Comparison of ENCODE assay signal across 24 cellular contexts in the genomic region with DNA sequence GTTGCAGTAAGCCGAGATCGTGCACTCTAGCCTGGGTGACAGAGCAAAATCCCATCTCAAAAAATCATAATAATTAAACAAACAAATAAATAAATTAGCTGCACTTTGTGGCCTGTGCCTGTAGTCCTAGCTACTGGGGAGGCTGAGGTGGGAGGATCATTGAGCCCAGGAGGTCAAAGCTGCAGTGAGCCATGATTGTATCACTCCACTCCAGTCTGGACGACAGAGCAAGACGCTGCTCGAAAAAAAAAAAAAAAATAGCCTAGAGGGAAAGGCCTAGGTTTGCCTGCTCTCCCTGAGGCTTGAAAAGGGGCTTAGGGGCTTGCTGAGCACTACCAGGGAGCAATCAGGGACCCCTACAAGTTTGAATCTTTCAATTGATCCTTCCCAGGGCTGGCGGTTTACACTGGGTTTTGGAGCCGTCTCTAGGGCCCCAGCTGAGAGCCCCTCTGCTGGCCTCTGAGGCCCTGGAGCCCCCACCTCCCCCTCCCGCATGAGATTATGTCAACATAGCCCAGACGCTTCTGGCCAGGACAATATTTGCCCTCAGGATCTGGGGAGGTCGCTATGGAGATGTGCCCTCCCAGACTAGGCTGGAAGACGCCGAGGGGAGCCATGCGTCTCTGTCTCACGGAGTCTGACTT. TPM values are rescaled to one million over a fixed set of nuclear protein-coding genes. Genes with fewer than 3 reads are reported as not detected.
A peak's percentile ranks its signal among the peaks of the same experiment; 100 is the strongest.
DNase-seq lines count a peak whose midpoint lies in the region; ATAC-seq and TF ChIP-seq lines count a peak whose summit lies in the region.
"Had no signal": no experiment of that assay in that cellular context is flagged by ENCODE, and none has a peak within 500 bp of the region (broad histone marks: within the 10 kb centered on the region; RNA-seq: fewer than 3 reads in every experiment).

No MANE protein-coding gene starts in this region.

- H3K9me3 Mint-ChIP-seq in natural killer cell, result no peaks in the 10 kb centered on the region
- H3K9me3 Mint-ChIP-seq: activated naive CD4-positive, alpha-beta T cell treated with anti-CD3 and anti-CD28 coated beads, Interleukin-2, amount 50 U/mL, for 72 hours; naive thymus-derived CD8-positive, alpha-beta T cell had no signal

- H3K4me3 ChIP-seq in H7 (ENCODE audit: insufficient read depth, low read depth, low read length), result no peak overlapping the region
- no peak overlapping the region for H3K4me3 ChIP-seq in mesenchymal stem cell (ENCODE audit: insufficient read depth in 1 of 2, low read depth in 1 of 2, low read length in 2 of 2)
- H3K4me3 ChIP-seq in heart right ventricle, result no peak overlapping the region
- H3K4me3 ChIP-seq: colonic mucosa, thyroid gland had no signal

- peaks cover 0 to 18% of the 10 kb centered on the region in 2 donors for H3K27me3 Mint-ChIP-seq in natural killer cell (ENCODE audit: low read depth in 2 of 2)

- peak overlapping the region; percentile 49 for H4K8ac ChIP-seq in mesenchymal stem cell (ENCODE audit: low read length)

- peak overlapping the region in 1 of 2 experiments; percentile 16 for H3K18ac ChIP-seq in mesenchymal stem cell (ENCODE audit: low read depth in 1 of 2, low read length in 2 of 2)

- H3K79me1 ChIP-seq in mesenchymal stem cell (replicated peaks; ENCODE audit: low read length, poor library complexity, severe bottlenecking), result no peaks in the 10 kb centered on the region

- no peak overlapping the region for H3K4me3 Mint-ChIP-seq in natural killer cell
- H3K4me3 Mint-ChIP-seq: naive thymus-derived CD8-positive, alpha-beta T cell had no signal

- H3K27me3 ChIP-seq in H7 (ENCODE audit: control insufficient read depth, insufficient read depth, low read length) (no peaks in the 10 kb centered on the region), mesenchymal stem cell (ENCODE audit: control insufficient read depth in 1 of 2, insufficient read depth in 1 of 2, low read length in 2 of 2) (peaks cover 29 to 37% of the 10 kb centered on the region in 2 experiments), heart right ventricle (peaks cover 0 to 13% (median 10%) of the 10 kb centered on the region in 7 donors)
- H3K27me3 ChIP-seq: colonic mucosa, thyroid gland had no signal

- H3K9me3 ChIP-seq in mesenchymal stem cell (ENCODE audit: control insufficient read depth, low read length), result no peaks in the 10 kb centered on the region
- H3K9me3 ChIP-seq in heart right ventricle, result no peaks in the 10 kb centered on the region
- H3K9me3 ChIP-seq: colonic mucosa, thyroid gland had no signal

- peak overlapping the region; percentile 15 for H2BK120ac ChIP-seq in mesenchymal stem cell (ENCODE audit: low read depth, low read length)

- no peak overlapping the region for H3K4me2 ChIP-seq in mesenchymal stem cell (ENCODE audit: low read length, poor library complexity, severe bottlenecking)

- H4K91ac ChIP-seq in mesenchymal stem cell (ENCODE audit: low read length), result no peak overlapping the region

- H3K4ac ChIP-seq in mesenchymal stem cell (ENCODE audit: low read depth in 1 of 2, low read length in 2 of 2), result no peak overlapping the region

- no peak overlapping the region for H2AK5ac ChIP-seq in mesenchymal stem cell (ENCODE audit: low read length, severe bottlenecking)

- ATAC-seq in heart right ventricle (no peak), natural killer cell (no peak)
- ATAC-seq: activated CD4-positive, CD25-positive, alpha-beta regulatory T cell treated with anti-CD3 and anti-CD28 coated beads, Interleukin-2, amount 50 U/mL, for 24 hours; activated naive CD4-positive, alpha-beta T cell treated with anti-CD3 and anti-CD28 coated beads, Interleukin-2, amount 50 U/mL, for 72 hours; naive thymus-derived CD8-positive, alpha-beta T cell; PC-3 had no signal

- no peak overlapping the region for H3K9ac ChIP-seq in mesenchymal stem cell (ENCODE audit: low read length)

- no peaks in the 10 kb centered on the region for H3K36me3 Mint-ChIP-seq in natural killer cell
- H3K36me3 Mint-ChIP-seq: activated naive CD4-positive, alpha-beta T cell treated with anti-CD3 and anti-CD28 coated beads, Interleukin-2, amount 50 U/mL, for 72 hours; naive thymus-derived CD8-positive, alpha-beta T cell had no signal

- H3K27ac Mint-ChIP-seq in natural killer cell, result no peak overlapping the region
- H3K27ac Mint-ChIP-seq: naive thymus-derived CD8-positive, alpha-beta T cell had no signal

- peak; percentile 27 for DNase-seq in COLO668 (lab: John Stamatoyannopoulos, UW; ENCODE audit: unreplicated experiment)
- peak; percentile 67 for DNase-seq in H7
- peak; percentile 49 to 63 for DNase-seq in SHP77 (lab: John Stamatoyannopoulos, UW)
- DNase-seq in mesenchymal stem cell, result peak; percentile 58
- DNase-seq in C1 segment of cervical spinal cord (lab: John Stamatoyannopoulos, UW), result no peak
- DNase-seq in heart right ventricle, result no peak
- no peak for DNase-seq in natural killer cell
- DNase-seq: colonic mucosa; hypothalamus; naive thymus-derived CD8-positive, alpha-beta T cell; NCI-H2029; NCI-H446 treated with DMSO at 0.1 percent for 48 hours; PC-3; posterior cingulate gyrus; stimulated activated CD4-positive, alpha-beta T cell treated with anti-CD3 and anti-CD28 coated beads, Interleukin-2, amount 100 ng/mL, for 24 hours; stimulated activated naive CD4-positive, alpha-beta T cell treated with Interleukin-2 at 50 U/mL for 16 hours; T1000; thyroid gland had no signal

- no peak overlapping the region for H3K14ac ChIP-seq in mesenchymal stem cell (ENCODE audit: low read length in 2 of 2)

- H3K36me3 ChIP-seq in H7 (replicated peaks; ENCODE audit: control insufficient read depth, insufficient read depth, low read length) (no peaks in the 10 kb centered on the region), mesenchymal stem cell (ENCODE audit: control insufficient read depth in 1 of 2, insufficient read depth in 2 of 2, low read depth in 1 of 2, low read length in 2 of 2) (no peaks in the 10 kb centered on the region), heart right ventricle (no peaks in the 10 kb centered on the region)
- H3K36me3 ChIP-seq: colonic mucosa, thyroid gland had no signal

- H2BK12ac ChIP-seq in mesenchymal stem cell (ENCODE audit: low read length in 2 of 2), result no peak overlapping the region

- no peak overlapping the region for H3K27ac ChIP-seq in mesenchymal stem cell (ENCODE audit: low read length, poor library complexity, severe bottlenecking)
- no peak overlapping the region for H3K27ac ChIP-seq in heart right ventricle
- H3K27ac ChIP-seq: colonic mucosa, thyroid gland had no signal

- H3K4me1 ChIP-seq in mesenchymal stem cell (ENCODE audit: control insufficient read depth, insufficient read depth, low read depth, low read length) (peaks cover 2% of the 10 kb centered on the region), heart right ventricle (no peaks in the 10 kb centered on the region)
- H3K4me1 ChIP-seq: colonic mucosa, thyroid gland had no signal

- H3K4me1 Mint-ChIP-seq in natural killer cell, result no peaks in the 10 kb centered on the region

- intact Hi-C loops in heart right ventricle (cut with DNase I), result no loop called here
- intact Hi-C loops in natural killer cell (cut with micrococcal nuclease), result no loop called here

- no peak overlapping the region for H2BK5ac ChIP-seq in mesenchymal stem cell (ENCODE audit: low read depth, low read length, poor library complexity, severe bottlenecking)

- peak overlapping the region; percentile 44 for H2AFZ ChIP-seq in mesenchymal stem cell (ENCODE audit: low read depth, low read length)

- H2BK15ac ChIP-seq in mesenchymal stem cell (ENCODE audit: low read depth, poor library complexity, severe bottlenecking), result no peak overlapping the region

- H3K23ac ChIP-seq in mesenchymal stem cell (ENCODE audit: low read length in 2 of 2), result no peak overlapping the region

- TF ChIP-seq CTCF in heart right ventricle (IDR thresholded peaks at IDR 0.05), result no peak
- no peak for TF ChIP-seq CTCF in natural killer cell (IDR thresholded peaks at IDR 0.05)

- WGBS in mesenchymal stem cell, result 17% methylated on average over 13 of the region's 14 CpGs
- 38 to 39% methylated on average over 14 of the region's 14 CpGs for whole genome bisulfite sequencing in heart right ventricle, 2 donors

RNA-seq across cellular contexts. Expression of a gene that starts 10.4 kb away (rescaled TPM):
- total RNA-seq in H7 (2014; rRNA removed; shearing (Covaris generic)), result 0.81 TPM in 1 of 2 replicates, not detected in the other
- polyA plus RNA-seq in mesenchymal stem cell (2013, experiment 1 of 2), result 6.2 TPM
- polyA plus RNA-seq in mesenchymal stem cell (2013, experiment 2 of 2), result 5.2 TPM
- 1 to 10 TPM; 2.4 to 7.8 (median 4.4) TPM for total RNA-seq in heart right ventricle
- 10 to 100 TPM in 1 of 2 donors, 1 to 10 TPM in 1; 2.4 to 16.6 TPM for polyA plus RNA-seq in heart right ventricle
- total RNA-seq in natural killer cell, result 10 to 100 TPM; 20.7 to 24.5 (median 21.5) TPM
- total RNA-seq: endothelial cell of umbilical vein, MCF 10A had no signal
- polyA plus RNA-seq: endothelial cell of umbilical vein had no signal

RNA-seq across cellular contexts. Expression of a gene that starts 18.4 kb away (rescaled TPM):
- 42.5 and 48.6 TPM in 2 replicates for total RNA-seq in H7 (2014; rRNA removed; shearing (Covaris generic))
- polyA plus RNA-seq in mesenchymal stem cell (2013, experiment 1 of 2), result 13.5 TPM
- 13.8 TPM for polyA plus RNA-seq in mesenchymal stem cell (2013, experiment 2 of 2)
- total RNA-seq in heart right ventricle, result 10 to 100 TPM; 30.2 to 54.5 (median 46.1) TPM
- polyA plus RNA-seq in heart right ventricle, result 10 to 100 TPM; 17.3 to 26.8 TPM
- total RNA-seq in natural killer cell, result 100 to 1,000 TPM; 112 to 136 (median 117) TPM

RNA-seq across cellular contexts. Expression of a gene that starts 34.1 kb away (rescaled TPM):
- 407 and 467 TPM in 2 replicates for total RNA-seq in H7 (2014; rRNA removed; shearing (Covaris generic))
- 1,303 TPM for polyA plus RNA-seq in mesenchymal stem cell (2013, experiment 1 of 2)
- 1,356 TPM for polyA plus RNA-seq in mesenchymal stem cell (2013, experiment 2 of 2)
- total RNA-seq in heart right ventricle (100 to 1,000 TPM; 216 to 268 (median 240) TPM), natural killer cell (100 to 1,000 TPM; 212 to 252 (median 241) TPM)
- 100 to 1,000 TPM; 316 to 464 TPM for polyA plus RNA-seq in heart right ventricle

RNA-seq across cellular contexts. Expression of a gene that starts 34.8 kb away (rescaled TPM):
- 26.2 and 30.1 TPM in 2 replicates for total RNA-seq in H7 (2014; rRNA removed; shearing (Covaris generic))
- 12.2 TPM for polyA plus RNA-seq in mesenchymal stem cell (2013, experiment 1 of 2)
- 11.9 TPM for polyA plus RNA-seq in mesenchymal stem cell (2013, experiment 2 of 2)
- total RNA-seq in heart right ventricle (1 to 10 TPM; 1.8 to 3.5 (median 2.4) TPM), natural killer cell (10 to 100 TPM in 2 of 3 donors, 1 to 10 TPM in 1; 8.7 to 11.5 (median 10.0) TPM)
- 1 to 10 TPM; 4.1 to 4.5 TPM for polyA plus RNA-seq in heart right ventricle

RNA-seq across cellular contexts. Expression of a gene that starts 55.6 kb away (rescaled TPM):
- total RNA-seq in H7 (2014; rRNA removed; shearing (Covaris generic)), result 0.07 and 0.41 TPM in 2 replicates
- 0.73 TPM for polyA plus RNA-seq in mesenchymal stem cell (2013, experiment 1 of 2)
- 0.77 TPM for polyA plus RNA-seq in mesenchymal stem cell (2013, experiment 2 of 2)
- total RNA-seq in heart right ventricle (10 to 100 TPM in 1 of 10 donors, 1 to 10 TPM in 9; 2.3 to 29.4 (median 5.2) TPM), natural killer cell (under 1 TPM in 2 of 3 donors, not detected in 1; 0.12 to 0.13 TPM)
- polyA plus RNA-seq in heart right ventricle, result 1 to 10 TPM; 5.7 to 9.4 TPM
- total RNA-seq: MCF 10A; naive thymus-derived CD8-positive, alpha-beta T cell; SK-MEL-5 had no signal
- polyA plus RNA-seq: keratinocyte; naive thymus-derived CD8-positive, alpha-beta T cell had no signal

Comparison
In these comparisons a context has a peak if more than half of its experiments do, and no peak if none do; other contexts are left out.
1. DNase-seq: peak in COLO668 (single experiment), H7 (single experiment), SHP77 (2 of 2) and mesenchymal stem cell (single experiment); none in C1 segment of cervical spinal cord (0 of 14), heart right ventricle (0 of 2) and natural killer cell (single experiment).